In genomic region chr9:120853198-120853597, GRCh38 we compare ENCODE assay signal across 21 cellular contexts. TPM values are rescaled to one million over a fixed set of nuclear protein-coding genes. Genes with fewer than 3 reads are reported as not detected.
A peak's percentile ranks its signal among the peaks of the same experiment; 100 is the strongest.
DNase-seq lines count a peak whose midpoint lies in the region; ATAC-seq, FAIRE-seq and TF ChIP-seq lines count a peak whose summit lies in the region.
"Had no signal": no experiment of that assay in that cellular context is flagged by ENCODE, and none has a peak within 500 bp of the region (broad histone marks: within the 10 kb centered on the region; RNA-seq: fewer than 3 reads in every experiment).

No MANE protein-coding gene starts in this region.

- no peak for ATAC-seq in activated CD8-positive, alpha-beta T cell treated with anti-CD3 and anti-CD28 coated beads for 36 hours
- no peak for ATAC-seq in activated CD8-positive, alpha-beta T cell treated with anti-CD3 and anti-CD28 coated beads, Interleukin-2, amount 10 ng/mL, durations not matched to agents 7 days and 5 days
- no peak for ATAC-seq in K562
- no peak for ATAC-seq in HG02852 (IDR thresholded peaks at IDR 0.05; ENCODE audit: unreplicated experiment)
- no peak for ATAC-seq in HG03442 (IDR thresholded peaks at IDR 0.05; ENCODE audit: unreplicated experiment)
- ATAC-seq: HCT116, Panc1 had no signal

- peaks cover 56% of the 10 kb centered on the region for H3K36me3 Mint-ChIP-seq in activated CD8-positive, alpha-beta T cell treated with anti-CD3 and anti-CD28 coated beads for 36 hours (ENCODE audit: low read depth)
- peaks cover 75% of the 10 kb centered on the region for H3K36me3 Mint-ChIP-seq in activated CD8-positive, alpha-beta T cell treated with anti-CD3 and anti-CD28 coated beads, Interleukin-2, amount 10 ng/mL, durations not matched to agents 7 days and 5 days (ENCODE audit: low read depth)
- H3K36me3 Mint-ChIP-seq in osteocyte (ENCODE audit: unreplicated experiment), result peaks cover 21% of the 10 kb centered on the region

- no peak for TF ChIP-seq CTCF in activated CD8-positive, alpha-beta T cell treated with anti-CD3 and anti-CD28 coated beads for 36 hours (IDR thresholded peaks at IDR 0.05)
- TF ChIP-seq CTCF in K562 (IDR thresholded peaks at IDR 0.05 in 2 of 3, conservative IDR thresholded peaks at IDR 0.05 in 1 of 3; ENCODE audit: insufficient read depth in 2 of 3, low read depth in 1 of 3, low read length in 3 of 3) (no peak), osteocyte (IDR thresholded peaks at IDR 0.05) (no peak)

- H3K9me3 ChIP-seq in HUES6 (ENCODE audit: control insufficient read depth, insufficient read depth, low read depth, low read length) (no peaks in the 10 kb centered on the region), K562 (replicated peaks; ENCODE audit: control insufficient read depth, insufficient read depth, low read depth, low read length) (no peaks in the 10 kb centered on the region), GM23248 (ENCODE audit: low read depth) (no peaks in the 10 kb centered on the region)
- H3K9me3 ChIP-seq: Caco-2, SJCRH30 had no signal

- H3F3A ChIP-seq in GM23248 (ENCODE audit: insufficient read depth), result no peaks in the 10 kb centered on the region

- H3K4me1 Mint-ChIP-seq in activated CD8-positive, alpha-beta T cell treated with anti-CD3 and anti-CD28 coated beads for 36 hours (ENCODE audit: low read depth), result peaks cover 40% of the 10 kb centered on the region
- peaks cover 11% of the 10 kb centered on the region for H3K4me1 Mint-ChIP-seq in activated CD8-positive, alpha-beta T cell treated with anti-CD3 and anti-CD28 coated beads, Interleukin-2, amount 10 ng/mL, durations not matched to agents 7 days and 5 days (ENCODE audit: low read depth)
- H3K4me1 Mint-ChIP-seq in osteocyte (ENCODE audit: unreplicated experiment), result peaks cover 6% of the 10 kb centered on the region
- H3K4me1 Mint-ChIP-seq: B cell had no signal

- no peak overlapping the region for H3K9ac ChIP-seq in HUES6 (ENCODE audit: low read length)
- no peak overlapping the region for H3K9ac ChIP-seq in K562 (ENCODE audit: insufficient read depth in 1 of 2, low read depth in 2 of 2, low read length in 2 of 2)
- H3K9ac ChIP-seq in GM23248, result no peak overlapping the region

- no peak for TF ChIP-seq EP300 in K562 (IDR thresholded peaks at IDR 0.05; ENCODE audit: low read length)

- H3K9me2 ChIP-seq in GM23248 (ENCODE audit: insufficient read depth), result no peaks in the 10 kb centered on the region

- FAIRE-seq in K562 (lab: Jason Lieb, UNC), result no peak
- FAIRE-seq: G401.6 had no signal

- H3K79me2 ChIP-seq in K562 (ENCODE audit: control insufficient read depth, insufficient read depth, low read length) (no peaks in the 10 kb centered on the region), GM23248 (ENCODE audit: insufficient read depth) (no peaks in the 10 kb centered on the region)

- H3K27me3 Mint-ChIP-seq in activated CD8-positive, alpha-beta T cell treated with anti-CD3 and anti-CD28 coated beads for 36 hours, result no peaks in the 10 kb centered on the region
- no peaks in the 10 kb centered on the region for H3K27me3 Mint-ChIP-seq in activated CD8-positive, alpha-beta T cell treated with anti-CD3 and anti-CD28 coated beads, Interleukin-2, amount 10 ng/mL, durations not matched to agents 7 days and 5 days (ENCODE audit: low read depth)
- no peaks in the 10 kb centered on the region for H3K27me3 Mint-ChIP-seq in osteocyte (ENCODE audit: unreplicated experiment)
- H3K27me3 Mint-ChIP-seq: B cell; CD4-positive, CD25-positive, alpha-beta regulatory T cell; IgD-negative memory B cell had no signal

- CTCF ChIA-PET in activated CD8-positive, alpha-beta T cell treated with anti-CD3 and anti-CD28 coated beads for 36 hours (lab: Charles Lee), result no interaction called here
- CTCF ChIA-PET in activated CD8-positive, alpha-beta T cell treated with anti-CD3 and anti-CD28 coated beads, Interleukin-2, amount 10 ng/mL, durations not matched to agents 7 days and 5 days (lab: Charles Lee), result interaction anchor here (1.1 to 1.3 kb wide), 2 partner anchors 12 to 97 kb away, joined by 3 to 6 read pairs; no protein-coding TSS in a partner anchor
- CTCF ChIA-PET in K562 (lab: Yijun Ruan, JAX; ENCODE audit: low intra/inter-chr PET ratio), result no interaction called here

- H3K4me3 ChIP-seq in HUES6 (ENCODE audit: low read depth, low read length), result no peak overlapping the region
- H3K4me3 ChIP-seq in K562, result no peak overlapping the region
- no peak overlapping the region for H3K4me3 ChIP-seq in GM23248
- H3K4me3 ChIP-seq: SJCRH30 had no signal

- H2AFZ ChIP-seq in K562 (ENCODE audit: low read depth, low read length), result no peak overlapping the region
- no peak overlapping the region for H2AFZ ChIP-seq in GM23248

- no TSS peak for BruUV-seq in K562 (replicated peaks; lab: Mats Ljungman, UMichigan)

- H3K27me3 ChIP-seq in HUES6 (ENCODE audit: control insufficient read depth, insufficient read depth, low read length), result no peaks in the 10 kb centered on the region
- no peaks in the 10 kb centered on the region for H3K27me3 ChIP-seq in K562 (ENCODE audit: control insufficient read depth in 2 of 2, insufficient read depth in 2 of 2, low read length in 2 of 2)
- H3K27me3 ChIP-seq in GM23248 (replicated peaks; ENCODE audit: insufficient read depth), result no peaks in the 10 kb centered on the region
- H3K27me3 ChIP-seq: SJCRH30 had no signal

- H3K27ac Mint-ChIP-seq in activated CD8-positive, alpha-beta T cell treated with anti-CD3 and anti-CD28 coated beads for 36 hours, result peak overlapping the region; percentile 38
- no peak overlapping the region for H3K27ac Mint-ChIP-seq in activated CD8-positive, alpha-beta T cell treated with anti-CD3 and anti-CD28 coated beads, Interleukin-2, amount 10 ng/mL, durations not matched to agents 7 days and 5 days
- peak overlapping the region; percentile 25 for H3K27ac Mint-ChIP-seq in osteocyte (ENCODE audit: unreplicated experiment)
- H3K27ac Mint-ChIP-seq: B cell, IgD-negative memory B cell had no signal

- H3K9me1 ChIP-seq in K562 (ENCODE audit: control insufficient read depth, insufficient read depth, low read length), result peaks cover 5% of the 10 kb centered on the region

- in situ Hi-C loops in K562 (cut with MboI), result no loop called here
- in situ Hi-C loops in GM23248 (cut with MboI), result no loop called here

- POLR2A ChIA-PET in activated CD8-positive, alpha-beta T cell treated with anti-CD3 and anti-CD28 coated beads for 36 hours (lab: Charles Lee), result interaction anchor here (1.0 to 17.0 kb wide), 3 partner anchors 12 to 69 kb away, joined by 3 to 231 read pairs (median 4); no protein-coding TSS in a partner anchor
- POLR2A ChIA-PET in activated CD8-positive, alpha-beta T cell treated with anti-CD3 and anti-CD28 coated beads, Interleukin-2, amount 10 ng/mL, durations not matched to agents 7 days and 5 days (lab: Charles Lee), result interaction anchor here (0.9 to 3.0 kb wide), 2 partner anchors 10 to 72 kb away, joined by 3 to 13 read pairs; partner anchors contain the start of gene PSMD5
- POLR2A ChIA-PET in K562 (lab: Yijun Ruan, JAX), result interaction anchor here (0.7 to 5.9 kb wide), 9 partner anchors 8 to 268 kb away, joined by 3 to 78 read pairs (median 4); partner anchors contain the start of gene PSMD5

- TF ChIP-seq POLR2A in K562 (conservative IDR thresholded peaks at IDR 0.05), result no peak

- DNase-seq in activated CD8-positive, alpha-beta T cell treated with anti-CD3 and anti-CD28 coated beads for 36 hours, result no peak
- no peak for DNase-seq in activated CD8-positive, alpha-beta T cell treated with anti-CD3 and anti-CD28 coated beads, Interleukin-2, amount 10 ng/mL, durations not matched to agents 7 days and 5 days
- DNase-seq in K562 (ENCODE audit: extremely low read depth in 1 of 4, low spot score in 3 of 4) (no peak), osteocyte (ENCODE audit: extremely low spot score, unreplicated experiment) (no peak), GM23248 (no peak)
- DNase-seq: Caco-2; CD4-positive, CD25-positive, alpha-beta regulatory T cell; NCI-H1092 treated with DMSO at 0.1 percent for 48 hours; NCI-H146; NCI-H2029 treated with DMSO at 0.1 percent for 48 hours; NCI-H2171; NCI-H69 had no signal

- H3K4me1 ChIP-seq in HUES6 (ENCODE audit: control insufficient read depth, insufficient read depth, low read length), result peaks cover 21% of the 10 kb centered on the region
- H3K4me1 ChIP-seq in K562 (replicated peaks in 1 of 2; ENCODE audit: control insufficient read depth in 2 of 2, insufficient read depth in 2 of 2, low read length in 2 of 2), result peaks cover 0 to 3% of the 10 kb centered on the region in 2 experiments; a peak in 1 of 5 replicates
- no peaks in the 10 kb centered on the region for H3K4me1 ChIP-seq in GM23248 (ENCODE audit: insufficient read depth)

- 83% methylated on average over 6 of the region's 6 CpGs for WGBS in K562 (ENCODE audit: insufficient coverage, low coverage, missing lambda C conversion rate)
- 84 to 86% methylated on average over 6 of the region's 6 CpGs for WGBS in GM23248 (ENCODE audit: low coverage in 1 of 2, low lambda C conversion rate in 2 of 2, missing lambda C conversion rate in 2 of 2), 2 experiments

- intact Hi-C loops in activated CD8-positive, alpha-beta T cell treated with anti-CD3 and anti-CD28 coated beads for 36 hours (cut with micrococcal nuclease), result no loop called here
- intact Hi-C loops in K562 (cut with micrococcal nuclease), result no loop called here

- H3K36me3 ChIP-seq in HUES6 (ENCODE audit: control insufficient read depth, insufficient read depth, low read length) (peaks cover 12% of the 10 kb centered on the region), K562 (ENCODE audit: control insufficient read depth, insufficient read depth, low read length) (peaks cover 56% of the 10 kb centered on the region), GM23248 (ENCODE audit: low read depth) (no peaks in the 10 kb centered on the region)
- H3K36me3 ChIP-seq: SJCRH30 had no signal

- H3K27ac ChIP-seq in HUES6 (ENCODE audit: low read depth, low read length), result 0 out of 2 replicates have a peak overlapping the region, but pooled peaks have one; percentile 71
- H3K27ac ChIP-seq in K562 (ENCODE audit: extremely low read depth, low read depth, low read length), result no peak overlapping the region
- H3K27ac ChIP-seq in GM23248, result no peak overlapping the region
- H3K27ac ChIP-seq: SJCRH30 had no signal

- H3K4me3 Mint-ChIP-seq in activated CD8-positive, alpha-beta T cell treated with anti-CD3 and anti-CD28 coated beads for 36 hours, result no peak overlapping the region
- H3K4me3 Mint-ChIP-seq in activated CD8-positive, alpha-beta T cell treated with anti-CD3 and anti-CD28 coated beads, Interleukin-2, amount 10 ng/mL, durations not matched to agents 7 days and 5 days, result no peak overlapping the region
- no peak overlapping the region for H3K4me3 Mint-ChIP-seq in osteocyte (ENCODE audit: unreplicated experiment)
- H3K4me3 Mint-ChIP-seq: B cell, IgD-negative memory B cell had no signal

- H4K20me1 ChIP-seq in K562 (replicated peaks; ENCODE audit: control insufficient read depth, insufficient read depth, low read length) (no peaks in the 10 kb centered on the region), GM23248 (ENCODE audit: insufficient read depth) (no peaks in the 10 kb centered on the region)

- H3K4me2 ChIP-seq in K562 (ENCODE audit: insufficient read depth, low read length), result no peak overlapping the region
- no peak overlapping the region for H3K4me2 ChIP-seq in GM23248 (ENCODE audit: unreplicated experiment)

- no peak for TF ChIP-seq RAD21 in K562 (CRISPR knock-in tag; conservative IDR thresholded peaks at IDR 0.05 in 1 of 2, IDR thresholded peaks at IDR 0.05 in 1 of 2)

- no peaks in the 10 kb centered on the region for H3K9me3 Mint-ChIP-seq in activated CD8-positive, alpha-beta T cell treated with anti-CD3 and anti-CD28 coated beads for 36 hours
- no peaks in the 10 kb centered on the region for H3K9me3 Mint-ChIP-seq in activated CD8-positive, alpha-beta T cell treated with anti-CD3 and anti-CD28 coated beads, Interleukin-2, amount 10 ng/mL, durations not matched to agents 7 days and 5 days (ENCODE audit: insufficient read depth)
- no peaks in the 10 kb centered on the region for H3K9me3 Mint-ChIP-seq in osteocyte (ENCODE audit: unreplicated experiment)
- H3K9me3 Mint-ChIP-seq: CD4-positive, CD25-positive, alpha-beta regulatory T cell; IgD-negative memory B cell had no signal

RNA-seq across cellular contexts. Expression of gene PSMD5, which starts 10.5 kb away (rescaled TPM):
- 10 to 100 TPM; 52.3 to 55.3 TPM for total RNA-seq in activated CD8-positive, alpha-beta T cell treated with anti-CD3 and anti-CD28 coated beads for 36 hours
- 10 to 100 TPM; 47.9 to 50.7 TPM for total RNA-seq in activated CD8-positive, alpha-beta T cell treated with anti-CD3 and anti-CD28 coated beads, Interleukin-2, amount 10 ng/mL, durations not matched to agents 7 days and 5 days
- total RNA-seq in K562 (2011; cell fraction: chromatin; rRNA removed; ENCODE audit: low replicate concordance), result 59.3 and 197 TPM in 2 replicates
- 30.2 and 45.4 TPM in 2 replicates for total RNA-seq in K562 (2011; cell fraction: nucleolus; rRNA removed)
- total RNA-seq in K562 (2011; cell fraction: nucleoplasm; rRNA removed), result 90.6 and 121 TPM in 2 replicates
- total RNA-seq in K562 (2014; rRNA removed) (51.0 and 55.3 TPM in 2 replicates), K562 (2014; rRNA removed; fragmentation: Illumina TruSeq; extraction: Trizol) (76.3 and 83.0 TPM in 2 replicates), K562 (2015; rRNA removed; fragmentation: Illumina TruSeq; extraction: Trizol) (65.1 and 72.5 TPM in 2 replicates), K562 (2021) (136 and 148 TPM in 2 replicates), osteocyte (53.3 and 69.5 TPM in 2 replicates)
- polyA plus RNA-seq in K562 (2011; rRNA removed) (107 and 148 TPM in 2 replicates), K562 (2014; fragmentation: Illumina TruSeq; extraction: Trizol) (90.1 and 114 TPM in 2 replicates), K562 (2014; fragmentation: Nextera tagmentation; extraction: Ambion mirVana) (10 to 100 TPM; 46.4 to 60.9 TPM), K562 (2014; rRNA removed) (89.4 and 95.6 TPM in 2 replicates), GM23248 (2016; fragmentation: Nextera tagmentation; extraction: Ambion mirVana) (43.1 and 43.3 TPM in 2 replicates)
- polyA plus RNA-seq in K562 (2011; cell fraction: cytosol; rRNA removed), result 39.0 and 70.9 TPM in 2 replicates
- polyA plus RNA-seq in K562 (2011; cell fraction: nucleus; rRNA removed), result 34.5 and 37.0 TPM in 2 replicates
- 54.7 and 61.5 TPM in 2 replicates for polyA plus RNA-seq in K562 (2012)
- polyA minus RNA-seq in K562 (2011; rRNA and poly(A)+ RNA removed), result 115 and 116 TPM in 2 replicates
- polyA minus RNA-seq in K562 (2011; cell fraction: cytosol; rRNA and poly(A)+ RNA removed), result 48.7 and 58.2 TPM in 2 replicates
- 28.4 and 53.9 TPM in 2 replicates for polyA minus RNA-seq in K562 (2011; cell fraction: nucleus; rRNA and poly(A)+ RNA removed)
- total RNA-seq in GM23248 (2014; rRNA removed; shearing (Covaris generic)), result 34.7 and 37.2 TPM in 2 replicates

RNA-seq across cellular contexts. Expression of gene PHF19, which starts 23.8 kb away (rescaled TPM):
- total RNA-seq in activated CD8-positive, alpha-beta T cell treated with anti-CD3 and anti-CD28 coated beads for 36 hours, result 100 to 1,000 TPM; 210 to 216 TPM
- total RNA-seq in activated CD8-positive, alpha-beta T cell treated with anti-CD3 and anti-CD28 coated beads, Interleukin-2, amount 10 ng/mL, durations not matched to agents 7 days and 5 days, result 100 to 1,000 TPM; 273 to 290 TPM
- total RNA-seq in K562 (2011; cell fraction: chromatin; rRNA removed; ENCODE audit: low replicate concordance), result 622 and 1,187 TPM in 2 replicates
- 570 and 625 TPM in 2 replicates for total RNA-seq in K562 (2011; cell fraction: nucleolus; rRNA removed)
- 592 and 663 TPM in 2 replicates for total RNA-seq in K562 (2011; cell fraction: nucleoplasm; rRNA removed)
- total RNA-seq in K562 (2014; rRNA removed) (255 and 312 TPM in 2 replicates), K562 (2014; rRNA removed; fragmentation: Illumina TruSeq; extraction: Trizol) (191 and 211 TPM in 2 replicates), K562 (2015; rRNA removed; fragmentation: Illumina TruSeq; extraction: Trizol) (240 and 241 TPM in 2 replicates), K562 (2021) (372 and 373 TPM in 2 replicates), osteocyte (194 and 212 TPM in 2 replicates)
- polyA plus RNA-seq in K562 (2011; rRNA removed) (403 and 414 TPM in 2 replicates), K562 (2014; fragmentation: Illumina TruSeq; extraction: Trizol) (292 and 365 TPM in 2 replicates), K562 (2014; fragmentation: Nextera tagmentation; extraction: Ambion mirVana) (100 to 1,000 TPM in 1 of 2 experiments, 10 to 100 TPM in 1; 95.8 to 140 TPM), K562 (2014; rRNA removed) (312 TPM in 2 replicates), GM23248 (2016; fragmentation: Nextera tagmentation; extraction: Ambion mirVana) (15.1 and 17.1 TPM in 2 replicates)
- 475 and 721 TPM in 2 replicates for polyA plus RNA-seq in K562 (2011; cell fraction: cytosol; rRNA removed)
- polyA plus RNA-seq in K562 (2011; cell fraction: nucleus; rRNA removed), result 1,109 and 1,436 TPM in 2 replicates
- polyA plus RNA-seq in K562 (2012), result 275 and 342 TPM in 2 replicates
- 333 and 440 TPM in 2 replicates for polyA minus RNA-seq in K562 (2011; rRNA and poly(A)+ RNA removed)
- polyA minus RNA-seq in K562 (2011; cell fraction: cytosol; rRNA and poly(A)+ RNA removed), result 286 and 300 TPM in 2 replicates
- 297 and 330 TPM in 2 replicates for polyA minus RNA-seq in K562 (2011; cell fraction: nucleus; rRNA and poly(A)+ RNA removed)
- 16.7 and 28.2 TPM in 2 replicates for total RNA-seq in GM23248 (2014; rRNA removed; shearing (Covaris generic))

RNA-seq across cellular contexts. Expression of gene FBXW2, which starts 60.0 kb away (rescaled TPM):
- 10 to 100 TPM; 68.8 to 68.9 TPM for total RNA-seq in activated CD8-positive, alpha-beta T cell treated with anti-CD3 and anti-CD28 coated beads for 36 hours
- total RNA-seq in activated CD8-positive, alpha-beta T cell treated with anti-CD3 and anti-CD28 coated beads, Interleukin-2, amount 10 ng/mL, durations not matched to agents 7 days and 5 days, result 10 to 100 TPM; 90.0 to 90.9 TPM
- total RNA-seq in K562 (2011; cell fraction: chromatin; rRNA removed; ENCODE audit: low replicate concordance), result 68.9 and 132 TPM in 2 replicates
- 44.0 and 45.8 TPM in 2 replicates for total RNA-seq in K562 (2011; cell fraction: nucleolus; rRNA removed)
- 87.5 and 126 TPM in 2 replicates for total RNA-seq in K562 (2011; cell fraction: nucleoplasm; rRNA removed)
- total RNA-seq in K562 (2014; rRNA removed) (24.5 and 26.8 TPM in 2 replicates), K562 (2014; rRNA removed; fragmentation: Illumina TruSeq; extraction: Trizol) (31.3 and 35.6 TPM in 2 replicates), K562 (2015; rRNA removed; fragmentation: Illumina TruSeq; extraction: Trizol) (27.6 and 28.1 TPM in 2 replicates), K562 (2021) (46.7 and 50.0 TPM in 2 replicates), osteocyte (84.7 and 86.8 TPM in 2 replicates)
- polyA plus RNA-seq in K562 (2011; rRNA removed) (50.2 and 57.8 TPM in 2 replicates), K562 (2014; fragmentation: Illumina TruSeq; extraction: Trizol) (28.0 and 29.9 TPM in 2 replicates), K562 (2014; fragmentation: Nextera tagmentation; extraction: Ambion mirVana) (1 to 10 TPM; 2.5 to 2.9 TPM), K562 (2014; rRNA removed) (40.6 and 46.9 TPM in 2 replicates), GM23248 (2016; fragmentation: Nextera tagmentation; extraction: Ambion mirVana) (45.5 and 47.1 TPM in 2 replicates)
- polyA plus RNA-seq in K562 (2011; cell fraction: cytosol; rRNA removed), result 24.2 and 45.4 TPM in 2 replicates
- polyA plus RNA-seq in K562 (2011; cell fraction: nucleus; rRNA removed), result 52.8 and 54.2 TPM in 2 replicates
- polyA plus RNA-seq in K562 (2012), result 14.4 and 22.9 TPM in 2 replicates
- 72.2 and 86.8 TPM in 2 replicates for polyA minus RNA-seq in K562 (2011; rRNA and poly(A)+ RNA removed)
- polyA minus RNA-seq in K562 (2011; cell fraction: cytosol; rRNA and poly(A)+ RNA removed), result 17.1 and 20.9 TPM in 2 replicates
- polyA minus RNA-seq in K562 (2011; cell fraction: nucleus; rRNA and poly(A)+ RNA removed), result 35.3 and 73.3 TPM in 2 replicates
- total RNA-seq in GM23248 (2014; rRNA removed; shearing (Covaris generic)), result 18.3 and 23.7 TPM in 2 replicates
